In genomic region chr20:16699287-16699686, GRCh38 we compare ENCODE assay signal across 1 cellular context.
TF ChIP-seq lines count a peak whose summit lies in the region.

No MANE protein-coding gene starts in this region.

TF ChIP-seq in SK-N-SH treated with all-trans-retinoic acid at 6 μM for 48 hours, 23 proteins besides CTCF, POLR2A, EP300 and RAD21 (continued from another document):
- TF ChIP-seq CSRNP3 (CRISPR knock-in tag; IDR thresholded peaks at IDR 0.05) (no peak), ZNF70 (CRISPR knock-in tag; IDR thresholded peaks at IDR 0.05) (no peak)
